ENCODE assay signal across 7 cellular contexts in the genomic region with DNA sequence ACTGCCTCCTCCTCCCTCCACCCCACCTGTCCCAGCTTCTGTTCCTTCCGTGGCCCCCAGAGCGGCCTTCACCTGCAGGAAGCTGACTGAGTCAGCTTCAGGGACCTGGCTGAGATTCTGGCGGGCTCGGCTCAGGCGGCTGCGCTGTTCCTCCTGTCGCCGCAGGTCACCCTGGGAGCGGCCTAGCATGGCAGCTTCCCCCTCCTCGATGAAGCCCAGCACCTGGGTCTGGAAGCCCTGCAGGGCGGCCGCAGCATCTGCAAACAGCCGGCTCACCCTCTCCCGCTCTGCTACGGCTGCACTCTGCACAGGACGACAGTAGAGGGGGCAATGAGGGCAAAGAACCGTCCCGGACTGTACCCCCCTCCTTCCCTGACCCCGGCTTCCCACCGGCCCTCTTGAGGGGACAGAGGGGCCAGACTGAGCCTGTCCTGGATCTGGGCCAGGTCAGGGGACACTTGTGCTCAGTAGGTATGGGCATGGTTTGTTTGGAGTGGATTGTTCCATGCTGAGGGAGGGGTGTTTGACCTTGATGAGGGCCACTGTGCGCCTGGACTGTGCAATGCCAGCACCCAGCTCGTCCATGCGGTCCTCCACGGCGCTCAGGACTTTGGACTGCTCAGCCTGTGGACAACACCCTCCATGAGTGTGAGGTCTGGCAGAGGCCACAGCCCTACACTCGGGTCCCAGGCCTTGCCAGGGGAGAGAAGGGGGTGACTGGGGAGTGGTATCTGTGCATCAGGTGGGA. TPM values are rescaled to one million over a fixed set of nuclear protein-coding genes. Genes with fewer than 3 reads are reported as not detected.
A peak's percentile ranks its signal among the peaks of the same experiment; 100 is the strongest.
DNase-seq lines count a peak whose midpoint lies in the region; ATAC-seq, FAIRE-seq and TF ChIP-seq lines count a peak whose summit lies in the region.
"Had no signal": no experiment of that assay in that cellular context is flagged by ENCODE, and none has a peak within 500 bp of the region (broad histone marks: within the 10 kb centered on the region; RNA-seq: fewer than 3 reads in every experiment).

No MANE protein-coding gene starts in this region.

- peaks cover 10% of the 10 kb centered on the region for H3K27me3 Mint-ChIP-seq in T-helper 1 cell treated with Interleukin-12 subunit alpha and Interleukin-12 subunit beta and Interleukin-4 antibody, amounts not matched to agents 30 μg/mL and 1 μg/mL, for 36 hours (ENCODE audit: low read depth)

- peaks cover 32% of the 10 kb centered on the region for H3K4me1 Mint-ChIP-seq in T-helper 1 cell treated with Interleukin-12 subunit alpha and Interleukin-12 subunit beta and Interleukin-4 antibody, amounts not matched to agents 30 μg/mL and 1 μg/mL, for 36 hours (ENCODE audit: low read depth)

- H3K36me3 ChIP-seq in gastrocnemius medialis = no peaks in the 10 kb centered on the region

- H3K36me3 Mint-ChIP-seq in T-helper 1 cell treated with Interleukin-12 subunit alpha and Interleukin-12 subunit beta and Interleukin-4 antibody, amounts not matched to agents 30 μg/mL and 1 μg/mL, for 36 hours (ENCODE audit: low read depth) = peaks cover 7% of the 10 kb centered on the region

- H3K27ac ChIP-seq in dorsolateral prefrontal cortex = peak overlapping the region; percentile 75 to 99 (median 94)
- H3K27ac ChIP-seq in gastrocnemius medialis = peak overlapping the region; percentile 79 to 92 (median 86)

- no peaks in the 10 kb centered on the region for H3K9me3 ChIP-seq in gastrocnemius medialis

- TF ChIP-seq POLR2A in GM12891 (IDR thresholded peaks at IDR 0.05; ENCODE audit: low read depth, low read length) (no peak), gastrocnemius medialis (IDR thresholded peaks at IDR 0.05) (no peak)

- H3K9me3 Mint-ChIP-seq in T-helper 1 cell treated with Interleukin-12 subunit alpha and Interleukin-12 subunit beta and Interleukin-4 antibody, amounts not matched to agents 30 μg/mL and 1 μg/mL, for 36 hours = no peaks in the 10 kb centered on the region

- TF ChIP-seq CTCF in dorsolateral prefrontal cortex (IDR thresholded peaks at IDR 0.05 in 54 of 56, conservative IDR thresholded peaks at IDR 0.05 in 2 of 56; ENCODE audit: low read depth in 1 of 56, partially characterized antibody in 56 of 56) (peak in 11 of 56 donors; percentile 8 to 36 (median 15)), gastrocnemius medialis (IDR thresholded peaks at IDR 0.05 in 4 of 5, conservative IDR thresholded peaks at IDR 0.05 in 1 of 5) (no peak)

- in situ Hi-C loops in gastrocnemius medialis (cut with MboI; ENCODE audit: low sequenced_read_pairs in 4 of 4) = loop anchor here in 1 of 4 donors (25.0 kb wide), 1 partner anchor 114 kb away; a partner anchor contains a TSS

- H3K4me3 ChIP-seq in dorsolateral prefrontal cortex (peak overlapping the region; percentile 49 to 82 (median 71)), gastrocnemius medialis (peak overlapping the region; percentile 56 to 87 (median 70))

- DNase-seq in GM12891 (ENCODE audit: insufficient read length, low spot score) (no peak), dorsolateral prefrontal cortex (peak in 1 of 10 donors; percentile 50), gastrocnemius medialis (peak in 1 of 2 donors; percentile 44), NCI-H226 (no peak)

- peak overlapping the region; percentile 96 for H3K27ac Mint-ChIP-seq in T-helper 1 cell treated with Interleukin-12 subunit alpha and Interleukin-12 subunit beta and Interleukin-4 antibody, amounts not matched to agents 30 μg/mL and 1 μg/mL, for 36 hours

- ATAC-seq in gastrocnemius medialis (no peak), HG03108 (IDR thresholded peaks at IDR 0.05; ENCODE audit: unreplicated experiment) (no peak)

- no peaks in the 10 kb centered on the region for H3K27me3 ChIP-seq in dorsolateral prefrontal cortex
- no peaks in the 10 kb centered on the region for H3K27me3 ChIP-seq in gastrocnemius medialis

- peaks cover 43 to 44% of the 10 kb centered on the region in 2 donors for H3K4me1 ChIP-seq in gastrocnemius medialis

- peak overlapping the region; percentile 93 for H3K4me3 Mint-ChIP-seq in T-helper 1 cell treated with Interleukin-12 subunit alpha and Interleukin-12 subunit beta and Interleukin-4 antibody, amounts not matched to agents 30 μg/mL and 1 μg/mL, for 36 hours

- intact Hi-C loops in dorsolateral prefrontal cortex (cut with DNase I) (loop anchor here in 1 of 2 donors (5.0 kb wide), 1 partner anchor 89 kb away; no protein-coding TSS in a partner anchor), gastrocnemius medialis (cut with DNase I; ENCODE audit: low total_unique reads) (no loop called here)

- FAIRE-seq in GM12891 (lab: Jason Lieb, UNC) = peak; percentile 77
- FAIRE-seq: TTC549 had no signal

TF ChIP-seq in GM12891, 5 proteins besides CTCF, POLR2A, EP300 and RAD21:
- no peak for TF ChIP-seq POU2F2 (IDR thresholded peaks at IDR 0.05; ENCODE audit: low read depth, low read length)
- no peak for TF ChIP-seq POLR2AphosphoS5 (IDR thresholded peaks at IDR 0.05; ENCODE audit: low read depth, low read length)
- no peak for TF ChIP-seq TAF1 (IDR thresholded peaks at IDR 0.05; ENCODE audit: low read depth, low read length)
- TF ChIP-seq PAX5 (IDR thresholded peaks at IDR 0.05; ENCODE audit: insufficient read depth, low read length, severe bottlenecking) = no peak
- TF ChIP-seq SPI1 (IDR thresholded peaks at IDR 0.05; ENCODE audit: low read depth, low read length) = no peak

RNA-seq across cellular contexts. Expression of a gene that starts 2.0 kb away (rescaled TPM):
- polyA plus RNA-seq in GM12891 (2012; ENCODE audit: low read depth, missing spikeins) = 1.0 TPM
- total RNA-seq in dorsolateral prefrontal cortex (100 to 1,000 TPM in 3 of 120 experiments, 10 to 100 TPM in 117; 19.7 to 109 (median 43.9) TPM), gastrocnemius medialis (10 to 100 TPM in 3 of 4 donors, 1 to 10 TPM in 1; 9.5 to 18.4 (median 15.5) TPM)

RNA-seq across cellular contexts. Expression of a gene that starts 20.4 kb away (rescaled TPM):
- polyA plus RNA-seq in GM12891 (2012; ENCODE audit: low read depth, missing spikeins) = 7.0 TPM
- total RNA-seq in dorsolateral prefrontal cortex (10 to 100 TPM; 11.9 to 37.4 (median 20.2) TPM), gastrocnemius medialis (10 to 100 TPM; 16.5 to 26.1 (median 22.3) TPM)

RNA-seq across cellular contexts. Expression of a gene that starts 21.2 kb away (rescaled TPM):
- 60.5 TPM for polyA plus RNA-seq in GM12891 (2012; ENCODE audit: low read depth, missing spikeins)
- total RNA-seq in dorsolateral prefrontal cortex (100 to 1,000 TPM; 311 to 523 (median 421) TPM), gastrocnemius medialis (100 to 1,000 TPM; 129 to 259 (median 148) TPM)

RNA-seq across cellular contexts. Expression of a gene that starts 28.3 kb away (rescaled TPM):
- polyA plus RNA-seq in GM12891 (2012; ENCODE audit: low read depth, missing spikeins) = 46.8 TPM
- total RNA-seq in dorsolateral prefrontal cortex = 100 to 1,000 TPM in 56 of 120 experiments, 10 to 100 TPM in 64; 65.1 to 138 (median 98.8) TPM
- total RNA-seq in gastrocnemius medialis = 10 to 100 TPM; 29.9 to 86.7 (median 53.1) TPM

RNA-seq across cellular contexts. Expression of a gene that starts 32.2 kb away (rescaled TPM):
- polyA plus RNA-seq in GM12891 (2012; ENCODE audit: low read depth, missing spikeins) = 25.9 TPM
- 10 to 100 TPM in 85 of 120 experiments, 1 to 10 TPM in 35; 3.9 to 40.2 (median 13.0) TPM for total RNA-seq in dorsolateral prefrontal cortex
- total RNA-seq in gastrocnemius medialis = 1 to 10 TPM; 1.3 to 9.4 (median 4.6) TPM
